Comparison of ENCODE assay signal across 26 cellular contexts in the genomic region with DNA sequence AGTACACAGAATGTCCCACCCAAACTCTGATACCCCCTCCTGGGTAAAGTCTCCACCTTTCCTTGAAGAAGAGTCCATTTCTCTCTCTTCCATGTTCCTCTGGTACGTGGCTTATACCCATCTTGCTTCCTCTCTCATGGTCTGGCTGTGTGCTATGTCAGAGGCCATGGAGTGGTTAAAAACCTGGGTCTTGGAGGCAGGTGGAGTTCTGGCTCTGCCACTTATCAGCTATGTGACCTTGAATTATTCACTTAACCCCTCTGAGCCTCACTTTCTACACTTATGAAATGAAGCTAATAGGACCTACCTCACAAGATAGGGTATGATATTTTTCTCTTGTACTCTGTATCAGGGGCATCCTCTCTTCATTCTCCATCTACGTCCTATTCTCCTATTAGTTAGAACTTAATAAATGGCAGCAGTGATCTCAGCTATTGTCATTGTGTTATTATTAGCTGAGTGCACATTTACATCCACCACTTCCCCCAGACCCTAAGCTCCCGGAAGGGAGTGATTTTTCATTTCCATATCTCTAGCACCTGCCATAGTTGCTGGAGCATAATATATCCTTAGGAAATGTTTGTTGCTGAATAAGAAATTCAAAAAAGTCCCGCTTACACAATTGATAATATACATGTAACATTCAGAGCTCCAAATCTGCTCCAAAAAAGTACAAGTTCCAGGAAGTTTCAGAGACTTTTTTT. TPM values are rescaled to one million over a fixed set of nuclear protein-coding genes. Genes with fewer than 3 reads are reported as not detected.
"Had no signal": no experiment of that assay in that cellular context is flagged by ENCODE, and none has a peak within 500 bp of the region (broad histone marks: within the 10 kb centered on the region; RNA-seq: fewer than 3 reads in every experiment).

No MANE protein-coding gene starts in this region.

- H3K9me3 ChIP-seq: stomach, suprapubic skin, testis, thoracic aorta, thyroid gland, tibial artery, upper lobe of left lung, uterus, vagina had no signal

- H3K27ac ChIP-seq: stomach, suprapubic skin, testis, thoracic aorta, thyroid gland, tibial artery, tibial nerve, transverse colon, upper lobe of left lung, uterus, vagina had no signal

- H3K36me3 ChIP-seq: stomach, suprapubic skin, thoracic aorta, thyroid gland, tibial artery, tibial nerve, transverse colon, upper lobe of left lung, uterus, vagina had no signal

- H3K27me3 ChIP-seq: stomach, testis, thyroid gland, tibial artery, tibial nerve, upper lobe of left lung, uterus, vagina had no signal

- DNase-seq: stimulated activated CD4-positive, alpha-beta T cell treated with anti-CD3 and anti-CD28 coated beads, Interleukin-2, amount 100 ng/mL, for 48 hours; stimulated activated CD4-positive, alpha-beta T cell treated with anti-CD3 and anti-CD28 coated beads, Interleukin-4, amount 100 ng/mL, for 1 hour; stimulated activated CD4-positive, alpha-beta T cell treated with anti-CD3 and anti-CD28 coated beads, Interleukin-4, amount 100 ng/mL, for 24 hours; stimulated activated CD4-positive, alpha-beta T cell treated with anti-CD3 and anti-CD28 coated beads, Interleukin-4, amount 100 ng/mL, for 4 hours; stimulated activated CD8-positive, alpha-beta memory T cell treated with anti-CD3 and anti-CD28 coated beads, Interleukin-4, amount 100 ng/mL, for 48 hours; stimulated activated naive B cell treated with anti-CD40 and anti-IgM and Interleukin-4, amounts not matched to agents 10 μg/mL and 1 μg/mL and 100 μg/mL, for 72 hours; stimulated activated naive CD4-positive, alpha-beta T cell; stimulated activated naive CD4-positive, alpha-beta T cell treated with Interleukin-2 at 50 U/mL for 16 hours; stimulated activated naive CD8-positive, alpha-beta T cell treated with anti-CD3 and anti-CD28 coated beads, Interleukin-15, amount 100 ng/mL, for 72 hours; stimulated activated naive CD8-positive, alpha-beta T cell treated with anti-CD3 and anti-CD28 coated beads, Interleukin-15, Interleukin-2, amounts not matched to agents 100 U/mL and 50 U/mL, for 24 hours; stomach; substantia nigra; testis; thyroid gland; tibial artery; transverse colon; trophoblast cell; upper lobe of left lung; uterus had no signal

- ATAC-seq: stimulated activated effector memory CD8-positive, alpha-beta T cell treated with anti-CD3 and anti-CD28 coated beads, Interleukin-12 subunit alpha, Interleukin-12 subunit beta, amount 100 ng/mL, for 72 hours; stimulated activated memory B cell treated with anti-CD40 and anti-IgM and Interleukin-4, amounts not matched to agents 10 μg/mL and 1 μg/mL and 100 μg/mL, for 72 hours; stimulated activated naive B cell treated with anti-CD40 and anti-IgM and Interleukin-4, amounts not matched to agents 10 μg/mL and 1 μg/mL and 100 μg/mL, for 72 hours; stimulated activated naive CD8-positive, alpha-beta T cell treated with anti-CD3 and anti-CD28 coated beads, Interleukin-15, amount 100 ng/mL, for 72 hours; stimulated activated naive CD8-positive, alpha-beta T cell treated with anti-CD3 and anti-CD28 coated beads, Interleukin-15, Interleukin-2, amounts not matched to agents 100 U/mL and 50 U/mL, for 24 hours had no signal

- H3K4me3 ChIP-seq: stomach, suprapubic skin, testis, thoracic aorta, thyroid gland, tibial artery, tibial nerve, transverse colon, upper lobe of left lung, uterus, vagina had no signal

- H3K4me1 ChIP-seq: stomach, suprapubic skin, testis, tibial artery, tibial nerve, transverse colon, uterus, vagina had no signal

RNA-seq across cellular contexts. Expression of a gene that starts 59.8 kb away (rescaled TPM):
- total RNA-seq: subcutaneous adipose tissue had no signal
